In the genomic region with DNA sequence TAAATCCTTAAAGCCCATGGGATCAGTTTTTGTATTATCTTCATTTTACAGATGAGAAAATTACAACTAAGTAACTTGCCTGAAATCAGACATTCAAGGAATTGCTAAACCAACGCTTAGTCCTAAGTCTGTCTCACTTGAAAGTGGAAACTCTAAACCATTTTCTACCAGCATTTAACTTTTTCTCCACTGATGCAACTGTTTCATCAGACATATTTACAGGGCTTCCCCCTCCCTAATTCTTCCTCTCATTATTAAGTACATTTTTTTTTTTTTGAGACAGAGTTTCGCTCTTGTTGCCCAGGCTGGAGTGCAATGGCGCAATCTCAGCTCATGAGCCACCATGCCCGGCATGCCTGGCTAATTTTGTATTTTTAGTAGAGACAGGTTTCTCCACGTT, we compare ENCODE assay signal across 28 cellular contexts.
"Had no signal": no experiment of that assay in that cellular context is flagged by ENCODE, and none has a peak within 500 bp of the region (broad histone marks: within the 10 kb centered on the region; RNA-seq: fewer than 3 reads in every experiment).

No MANE protein-coding gene starts in this region.

- DNase-seq: activated CD4-positive, alpha-beta memory T cell treated with anti-CD3 and anti-CD28 coated beads for 36 hours; activated CD4-positive, alpha-beta T cell treated with anti-CD3 and anti-CD28 coated beads for 36 hours; activated CD4-positive, alpha-beta T cell treated with anti-CD3 and anti-CD28 coated beads, Interleukin-2, amount 10 ng/mL, durations not matched to agents 24 days and 14 days; activated CD4-positive, CD25-positive, alpha-beta regulatory T cell; activated CD4-positive, CD25-positive, alpha-beta regulatory T cell treated with anti-CD3 and anti-CD28 coated beads, Interleukin-2, amount 50 U/mL, for 72 hours; activated CD8-positive, alpha-beta memory T cell treated with anti-CD3 and anti-CD28 coated beads, Interleukin-2, amount 10 ng/mL, durations not matched to agents 7 days and 5 days; activated CD8-positive, alpha-beta memory T cell treated with anti-CD3 and anti-CD28 coated beads, Interleukin-2, amount 50 U/mL, for 4 hours; activated CD8-positive, alpha-beta T cell treated with anti-CD3 and anti-CD28 coated beads, Interleukin-2, amount 10 ng/mL, durations not matched to agents 7 days and 5 days; activated gamma-delta T cell; activated naive CD4-positive, alpha-beta T cell; activated naive CD4-positive, alpha-beta T cell treated with anti-CD3 and anti-CD28 coated beads, Interleukin-2, amount 10 ng/mL, durations not matched to agents 7 days and 5 days; activated naive CD8-positive, alpha-beta T cell treated with anti-CD3 and anti-CD28 coated beads, Interleukin-2, amount 10 ng/mL, durations not matched to agents 7 days and 5 days; activated T-cell treated with anti-CD3 and anti-CD28 coated beads, Interleukin-2, amount 50 U/mL, for 1 hour; activated T-cell treated with anti-CD3 and anti-CD28 coated beads, Interleukin-2, amount 50 U/mL, for 48 hours; central memory CD4-positive, alpha-beta T cell; cerebellar nuclear complex; colonic mucosa; effector CD8-positive, alpha-beta T cell; esophagus squamous epithelium; foreskin melanocyte; heart right ventricle; T1000 had no signal

- H3K4me1 ChIP-seq: ascending aorta, breast epithelium, colonic mucosa, esophagus squamous epithelium, gastroesophageal sphincter, heart right ventricle had no signal

- H3K79me2 ChIP-seq: hepatocyte had no signal

- H3K36me3 ChIP-seq: ascending aorta, breast epithelium, cardiac muscle cell, colonic mucosa, esophagus squamous epithelium, gastroesophageal sphincter, heart right ventricle had no signal

- H3K27ac ChIP-seq: ascending aorta, breast epithelium, cardiac muscle cell, colonic mucosa, epithelial cell of prostate, esophagus squamous epithelium, gastroesophageal sphincter, heart right ventricle, hepatocyte had no signal

- H3K4me2 ChIP-seq: hepatocyte had no signal

- H3K27me3 ChIP-seq: ascending aorta, breast epithelium, cardiac muscle cell, colonic mucosa, esophagus squamous epithelium, gastroesophageal sphincter, heart right ventricle, hepatocyte had no signal

- H3K9me3 ChIP-seq: ascending aorta, breast epithelium, colonic mucosa, esophagus squamous epithelium, gastroesophageal sphincter, heart right ventricle had no signal

- H3K4me3 ChIP-seq: ascending aorta, breast epithelium, cardiac muscle cell, colonic mucosa, esophagus squamous epithelium, gastroesophageal sphincter, heart right ventricle, hepatocyte had no signal

- H2AFZ ChIP-seq: hepatocyte had no signal
